1 cellular context compared by ENCODE assay signal in the genomic region with DNA sequence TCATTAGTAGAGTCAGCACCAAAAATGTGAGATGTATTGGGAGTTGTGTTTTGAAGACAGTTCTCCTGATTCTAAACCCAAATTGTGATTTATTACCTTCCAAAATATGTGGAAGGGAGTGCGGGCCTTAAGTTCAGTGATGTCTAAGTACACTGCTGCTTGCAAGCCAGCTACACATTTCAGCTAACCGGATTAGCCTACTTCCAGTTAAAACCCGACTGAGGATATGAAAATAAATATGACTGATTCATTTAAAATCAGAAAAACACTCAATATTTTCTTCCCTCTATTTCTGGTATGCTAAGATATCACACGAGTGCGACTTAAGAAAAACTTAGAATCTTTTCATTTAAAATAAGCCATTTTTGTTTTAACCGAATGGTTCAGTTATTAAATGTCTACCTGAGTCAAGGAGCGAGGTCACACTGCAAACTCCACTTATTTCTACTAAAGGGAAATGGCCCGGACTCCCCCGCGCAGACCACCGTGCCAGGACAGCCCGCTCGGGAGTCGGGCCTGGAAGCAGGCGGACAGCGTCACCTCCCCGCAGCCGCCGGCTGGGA.
TF ChIP-seq lines count a peak whose summit lies in the region.

No MANE protein-coding gene starts in this region.

TF ChIP-seq in GM23338, 12 proteins besides CTCF, POLR2A, EP300 and RAD21 (continued from another document):
- TF ChIP-seq REST (IDR thresholded peaks at IDR 0.05; ENCODE audit: unreplicated experiment) (no peak), STAT1 (IDR thresholded peaks at IDR 0.05; ENCODE audit: unreplicated experiment) (no peak), ZNF462 (CRISPR knock-in tag; IDR thresholded peaks at IDR 0.05) (no peak), ZNF114 (CRISPR knock-in tag; IDR thresholded peaks at IDR 0.05) (no peak), CREB1 (CRISPR knock-in tag; IDR thresholded peaks at IDR 0.05; ENCODE audit: low read depth) (no peak), NANOG (IDR thresholded peaks at IDR 0.05; ENCODE audit: borderline replicate concordance) (no peak), EZH2 (IDR thresholded peaks at IDR 0.05; ENCODE audit: low read depth, unreplicated experiment) (no peak)
